ENCODE assay signal across 10 cellular contexts in genomic region chr22:31951201-31952093, GRCh38. TPM values are rescaled to one million over a fixed set of nuclear protein-coding genes. Genes with fewer than 3 reads are reported as not detected.
DNase-seq lines count a peak whose midpoint lies in the region; ATAC-seq, FAIRE-seq and TF ChIP-seq lines count a peak whose summit lies in the region.
"Had no signal": no experiment of that assay in that cellular context is flagged by ENCODE, and none has a peak within 500 bp of the region (broad histone marks: within the 10 kb centered on the region; RNA-seq: fewer than 3 reads in every experiment).

No MANE protein-coding gene starts in this region.

- POLR2A ChIA-PET in A549 (lab: Yijun Ruan, JAX), result no interaction called here
- POLR2A ChIA-PET in naive thymus-derived CD8-positive, alpha-beta T cell (lab: Charles Lee), result no interaction called here

- intact Hi-C loops in mammary epithelial cell (cut with micrococcal nuclease), result no loop called here

- no peaks in the 10 kb centered on the region for H3K27me3 Mint-ChIP-seq in naive thymus-derived CD8-positive, alpha-beta T cell

- in situ Hi-C loops in mammary epithelial cell (cut with MboI; ENCODE audit: low sequenced_read_pairs in 2 of 2), result loop anchor here (10.0 to 25.0 kb wide), 3 partner anchors 287 to 464 kb away; partner anchors contain the start of genes EIF4ENIF1 (in 1 of the 2), PISD (in 1 of the 2) and SFI1 (in 1 of the 2)

- CTCF ChIA-PET in A549 (lab: Yijun Ruan, JAX), result interaction anchor here (0.6 to 5.6 kb wide), 6 partner anchors 19 to 395 kb away, joined by 3 to 36 read pairs (median 4); no protein-coding TSS in a partner anchor
- CTCF ChIA-PET in mammary epithelial cell (lab: Charles Lee; ENCODE audit: low non-redundant PET), result no interaction called here

- H3K9ac ChIP-seq in mammary epithelial cell (ENCODE audit: insufficient read depth, low read length), result peak overlapping the region; percentile 18

- H3K4me1 ChIP-seq in A549, result peaks cover 58% of the 10 kb centered on the region
- peaks cover 43% of the 10 kb centered on the region for H3K4me1 ChIP-seq in mammary epithelial cell (ENCODE audit: insufficient read depth, low read length)

- TF ChIP-seq EP300 in A549 (IDR thresholded peaks at IDR 0.05), result no peak

- dilution Hi-C loops in mammary epithelial cell (cut with HindIII; ENCODE audit: low sequenced_read_pairs), result no loop called here

- ATAC-seq in A549 (peak in 1 of 2 experiments; percentile 38; a peak in 4 of 6 replicates), GM18502 (IDR thresholded peaks at IDR 0.05; ENCODE audit: poor library complexity, unreplicated experiment) (no peak), GM19452 (IDR thresholded peaks at IDR 0.05; ENCODE audit: unreplicated experiment) (no peak)
- no peak for ATAC-seq in naive thymus-derived CD8-positive, alpha-beta T cell

- peaks cover 25% of the 10 kb centered on the region for H4K20me1 ChIP-seq in mammary epithelial cell (ENCODE audit: insufficient read depth, low read length)

- H2AFZ ChIP-seq in mammary epithelial cell (ENCODE audit: low read depth, low read length), result no peak overlapping the region

- peaks cover 97% of the 10 kb centered on the region for H3K79me2 ChIP-seq in mammary epithelial cell (ENCODE audit: insufficient read depth, low read length)

- no peaks in the 10 kb centered on the region for H3K9me3 Mint-ChIP-seq in naive thymus-derived CD8-positive, alpha-beta T cell

- peak overlapping the region; percentile 67 for H3K4me2 ChIP-seq in A549
- H3K4me2 ChIP-seq in mammary epithelial cell (ENCODE audit: insufficient read depth, low read depth, low read length), result no peak overlapping the region

- peaks cover 29% of the 10 kb centered on the region for H3K36me3 ChIP-seq in mammary epithelial cell (ENCODE audit: insufficient read depth, low read length)

- H3K36me3 Mint-ChIP-seq in naive thymus-derived CD8-positive, alpha-beta T cell, result peaks cover 0 to 9% (median 0%) of the 10 kb centered on the region in 3 donors

- no peak for TF ChIP-seq CTCF in A549 (IDR thresholded peaks at IDR 0.05)
- no peak for TF ChIP-seq CTCF in mammary epithelial cell (conservative IDR thresholded peaks at IDR 0.05 in 1 of 2, IDR thresholded peaks at IDR 0.05 in 1 of 2; ENCODE audit: extremely low read depth in 1 of 2, insufficient read depth in 1 of 2, low read depth in 1 of 2, low read length in 2 of 2)

- no peak overlapping the region for H3K4me3 ChIP-seq in A549
- H3K4me3 ChIP-seq in Jurkat, Clone E6-1 (ENCODE audit: low read length), result no peak overlapping the region
- no peak overlapping the region for H3K4me3 ChIP-seq in mammary epithelial cell (replicated peaks in 1 of 3; ENCODE audit: insufficient read depth in 1 of 3, low read depth in 2 of 3, low read length in 3 of 3)
- H3K4me3 ChIP-seq: SJSA1 had no signal

- H3K27ac ChIP-seq in A549 (peak overlapping the region in 1 of 2 experiments; percentile 69; a peak in 3 of 6 replicates), mammary epithelial cell (ENCODE audit: insufficient read depth, low read depth, low read length) (no peak overlapping the region)
- H3K27ac ChIP-seq: SJSA1 had no signal

- no TSS peak for BruUV-seq in mammary epithelial cell (replicated peaks; lab: Mats Ljungman, UMichigan)

- no peak for TF ChIP-seq POLR2A in A549 (IDR thresholded peaks at IDR 0.05; ENCODE audit: low read length)

- WGBS in A549 (ENCODE audit: missing lambda C conversion rate), result 68% methylated on average over 8 of the region's 8 CpGs
- WGBS in mammary epithelial cell (ENCODE audit: low coverage, missing lambda C conversion rate), result 71% methylated on average over 8 of the region's 8 CpGs

- TF ChIP-seq RAD21 in A549 (conservative IDR thresholded peaks at IDR 0.05 in 1 of 2, IDR thresholded peaks at IDR 0.05 in 1 of 2), result no peak

- peaks cover 32 to 59% (median 55%) of the 10 kb centered on the region in 4 donors for H3K4me1 Mint-ChIP-seq in naive thymus-derived CD8-positive, alpha-beta T cell

- no peaks in the 10 kb centered on the region for H3K27me3 ChIP-seq in mammary epithelial cell (ENCODE audit: insufficient read depth, low read length)
- H3K27me3 ChIP-seq: SJSA1 had no signal

- no peak for DNase-seq in A549 (ENCODE audit: low read depth in 1 of 2, low spot score in 1 of 2)
- DNase-seq in Jurkat, Clone E6-1 (ENCODE audit: low read depth, low spot score), result peak; percentile 36
- DNase-seq in mammary epithelial cell, result no peak
- no peak for DNase-seq in naive thymus-derived CD8-positive, alpha-beta T cell
- no peak for DNase-seq in NCI-H1436 (lab: John Stamatoyannopoulos, UW)
- DNase-seq in Ammon's horn (ENCODE audit: low spot score), result no peak
- DNase-seq: central memory CD4-positive, alpha-beta T cell had no signal

- peak overlapping the region in 6 of 10 donors; percentile 7 to 74 (median 40) for H3K27ac Mint-ChIP-seq in naive thymus-derived CD8-positive, alpha-beta T cell

- FAIRE-seq in A549 (lab: Jason Lieb, UNC), result no peak

- H3K9me3 ChIP-seq in A549 (no peaks in the 10 kb centered on the region), mammary epithelial cell (replicated peaks; ENCODE audit: insufficient read depth, low read length) (no peaks in the 10 kb centered on the region)
- H3K9me3 ChIP-seq: SJSA1 had no signal

- H3K4me3 Mint-ChIP-seq in naive thymus-derived CD8-positive, alpha-beta T cell, result no peak overlapping the region

TF ChIP-seq in A549, 52 proteins besides CTCF, POLR2A, EP300 and RAD21:
- TF ChIP-seq PBX3 (IDR thresholded peaks at IDR 0.05), result no peak

RNA-seq across cellular contexts. Expression of gene YWHAH, which starts 7.1 kb away (rescaled TPM):
- polyA plus RNA-seq in A549 (2011; rRNA removed) (113 and 137 TPM in 2 replicates), A549 (2017; fragmentation: RNase III; extraction: RNeasy Plus Mini Kit Qiagen cat#74134 plus additional on column Dnase treatment) (91.9 to 102 TPM (median 97.5 TPM) in 3 replicates), mammary epithelial cell (195 TPM)
- 110 and 125 TPM in 2 replicates for polyA plus RNA-seq in A549 (2012; cell fraction: cytosol; rRNA removed)
- 45.7 and 49.0 TPM in 2 replicates for polyA plus RNA-seq in A549 (2012; cell fraction: nucleus; rRNA removed)
- 62.2 and 63.2 TPM in 2 replicates for polyA minus RNA-seq in A549 (2011; rRNA and poly(A)+ RNA removed)
- polyA plus RNA-seq in Jurkat, Clone E6-1 (2012; ENCODE audit: insufficient read depth, insufficient read length), result 206 TPM
- 100 to 1,000 TPM; 153 to 166 TPM for total RNA-seq in mammary epithelial cell
- polyA minus RNA-seq in mammary epithelial cell, result 216 TPM
- 10 to 100 TPM; 29.9 to 30.9 TPM for total RNA-seq in naive thymus-derived CD8-positive, alpha-beta T cell
- polyA plus RNA-seq in naive thymus-derived CD8-positive, alpha-beta T cell, result 10 to 100 TPM; 25.1 to 44.4 (median 32.5) TPM
